In genomic region chr20:45791668-45792512, GRCh38 we compare ENCODE assay signal across 8 cellular contexts. TPM values are rescaled to one million over a fixed set of nuclear protein-coding genes. Genes with fewer than 3 reads are reported as not detected.
DNase-seq lines count a peak whose midpoint lies in the region; ATAC-seq, FAIRE-seq and TF ChIP-seq lines count a peak whose summit lies in the region.

A gene with protein sequence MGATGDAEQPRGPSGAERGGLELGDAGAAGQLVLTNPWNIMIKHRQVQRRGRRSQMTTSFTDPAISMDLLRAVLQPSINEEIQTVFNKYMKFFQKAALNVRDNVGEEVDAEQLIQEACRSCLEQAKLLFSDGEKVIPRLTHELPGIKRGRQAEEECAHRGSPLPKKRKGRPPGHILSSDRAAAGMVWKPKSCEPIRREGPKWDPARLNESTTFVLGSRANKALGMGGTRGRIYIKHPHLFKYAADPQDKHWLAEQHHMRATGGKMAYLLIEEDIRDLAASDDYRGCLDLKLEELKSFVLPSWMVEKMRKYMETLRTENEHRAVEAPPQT (plus strand): TSS chr20:45791954. CDS start chr20:45792005, 51 bp downstream.
WFDC3 (minus strand) TSS chr20:45791883; CDS start chr20:45789975, 1,908 bp downstream.

- peak; percentile 69; the same call in 1 of the 2 replicates for TF ChIP-seq POLR2A in GM12892 (IDR thresholded peaks at IDR 0.05; ENCODE audit: low read depth, low read length)

- no peaks in the 10 kb centered on the region for H3K27me3 Mint-ChIP-seq in T-helper 2 cell treated with Interferon-gamma antibody and Interleukin-4, amounts not matched to agents 5 μg/mL and 100 μg/mL, for 36 hours (ENCODE audit: low read depth)

- H3K4me3 Mint-ChIP-seq in T-helper 2 cell treated with Interferon-gamma antibody and Interleukin-4, amounts not matched to agents 5 μg/mL and 100 μg/mL, for 36 hours, result peak within 1 kb of the TSS; percentile 88

- peak within 1 kb of the TSS; percentile 79 to 89 for H3K4me3 ChIP-seq in ascending aorta

- intact Hi-C loops in ascending aorta (cut with DNase I), result loop anchor here (1.0 to 5.0 kb wide), 4 partner anchors 12 to 295 kb away; partner anchors contain the start of genes NCOA5, UBE2C and ZNF335

- DNase-seq in GM12892 (ENCODE audit: insufficient read length) (peak; percentile 85), NCI-H1694 (lab: John Stamatoyannopoulos, UW) (peak; percentile 56), ascending aorta (ENCODE audit: low spot score in 2 of 2) (peak; percentile 51 to 94), hepatic stellate cell (ENCODE audit: low spot score) (peak; percentile 86), pulmonary artery endothelial cell (ENCODE audit: low read depth, low spot score) (peak; percentile 53), urothelium cell line (ENCODE audit: low spot score) (peak; percentile 95)
- DNase-seq in T-helper 2 cell treated with Interferon-gamma antibody and Interleukin-4, amounts not matched to agents 5 μg/mL and 100 μg/mL, for 36 hours (ENCODE audit: low spot score), result peak; percentile 91

- H3K4me1 ChIP-seq in ascending aorta, result peaks cover 4% of the 10 kb centered on the region in 2 donors

- H3K9me3 Mint-ChIP-seq in T-helper 2 cell treated with Interferon-gamma antibody and Interleukin-4, amounts not matched to agents 5 μg/mL and 100 μg/mL, for 36 hours, result no peaks in the 10 kb centered on the region

- peaks cover 15 to 27% of the 10 kb centered on the region in 2 donors for H3K36me3 ChIP-seq in ascending aorta

- no peaks in the 10 kb centered on the region for H3K9me3 ChIP-seq in ascending aorta

- H3K4me1 Mint-ChIP-seq in T-helper 2 cell treated with Interferon-gamma antibody and Interleukin-4, amounts not matched to agents 5 μg/mL and 100 μg/mL, for 36 hours (ENCODE audit: low read depth), result peaks cover 10% of the 10 kb centered on the region

- peak within 1 kb of the TSS; percentile 92 for H3K27ac Mint-ChIP-seq in T-helper 2 cell treated with Interferon-gamma antibody and Interleukin-4, amounts not matched to agents 5 μg/mL and 100 μg/mL, for 36 hours

- no peaks in the 10 kb centered on the region for H3K27me3 ChIP-seq in ascending aorta

- peak; percentile 93 for ATAC-seq in HG02798 (IDR thresholded peaks at IDR 0.05; ENCODE audit: poor library complexity, unreplicated experiment)

- H3K36me3 Mint-ChIP-seq in T-helper 2 cell treated with Interferon-gamma antibody and Interleukin-4, amounts not matched to agents 5 μg/mL and 100 μg/mL, for 36 hours (ENCODE audit: low read depth), result peaks cover 25% of the 10 kb centered on the region

- H3K27ac ChIP-seq in ascending aorta, result peak within 1 kb of the TSS; percentile 94

- FAIRE-seq in GM12892 (lab: Jason Lieb, UNC) (peak; percentile 81), urothelium cell line (lab: Jason Lieb, UNC) (peak; percentile 61)

- TF ChIP-seq CTCF in ascending aorta (IDR thresholded peaks at IDR 0.05), result no peak

RNA-seq across cellular contexts. Expression of the first gene that starts in this region (rescaled TPM):
- polyA plus RNA-seq in GM12892 (2012; ENCODE audit: missing spikeins), result 18.0 TPM
- total RNA-seq in ascending aorta, result 4.6 TPM
- total RNA-seq in pulmonary artery endothelial cell, result 18.2 and 26.1 TPM in 2 replicates

RNA-seq across cellular contexts. Expression of gene WFDC3, which starts in this region (rescaled TPM):
- polyA plus RNA-seq in GM12892 (2012; ENCODE audit: missing spikeins), result not detected
- total RNA-seq in ascending aorta (not detected), pulmonary artery endothelial cell (not detected in 2 replicates)

Comparison
In these comparisons a context has a peak if more than half of its experiments do, and no peak if none do; other contexts are left out.
1. Peak in every context shown above with its lines: DNase-seq, ATAC-seq, H3K4me3 ChIP-seq and H3K27ac ChIP-seq.